In the genomic region with DNA sequence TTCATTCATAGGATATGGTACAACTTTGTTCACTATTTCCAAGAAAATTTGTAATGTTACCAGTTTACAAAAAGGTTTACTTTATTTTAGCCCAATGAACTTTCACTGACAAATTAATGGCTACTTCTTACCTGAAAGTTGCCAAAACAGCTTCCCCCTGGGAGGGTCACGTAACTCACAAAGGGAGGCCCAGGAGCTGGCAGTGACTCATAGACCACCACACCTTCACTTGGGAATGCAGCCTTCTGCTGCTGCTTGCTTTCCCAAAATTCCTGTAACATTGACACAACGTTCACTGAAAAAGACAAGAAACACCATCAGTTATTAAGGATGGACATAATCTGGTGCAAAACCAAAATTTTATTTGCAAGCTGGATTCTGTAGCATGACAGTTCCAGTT, we compare ENCODE assay signal across 20 cellular contexts. TPM values are rescaled to one million over a fixed set of nuclear protein-coding genes. Genes with fewer than 3 reads are reported as not detected.
DNase-seq lines count a peak whose midpoint lies in the region; ATAC-seq, FAIRE-seq and TF ChIP-seq lines count a peak whose summit lies in the region.
"Had no signal": no experiment of that assay in that cellular context is flagged by ENCODE, and none has a peak within 500 bp of the region (broad histone marks: within the 10 kb centered on the region; RNA-seq: fewer than 3 reads in every experiment).

No MANE protein-coding gene starts in this region.

- TF ChIP-seq POLR2A in HCT116 (IDR thresholded peaks at IDR 0.05; ENCODE audit: borderline replicate concordance, extremely low read depth, insufficient read depth, insufficient read length), result no peak

- FAIRE-seq in small intestine (lab: Jason Lieb, UNC), result no peak
- FAIRE-seq: A204.1, HTR-8/SVneo had no signal

- ATAC-seq in HCT116 (no peak), HG02870 (IDR thresholded peaks at IDR 0.05; ENCODE audit: unreplicated experiment) (no peak)

- intact Hi-C loops in HCT116 (cut with micrococcal nuclease), result no loop called here

- RAD21 ChIA-PET in HCT116 (lab: Charles Lee; ENCODE audit: low non-redundant PET in 1 of 2, low total read pairs in 2 of 2, uncharacterized antibody in 2 of 2, unreplicated experiment in 2 of 2), result no interaction called here

- no peaks in the 10 kb centered on the region for H3K79me2 ChIP-seq in HCT116 (ENCODE audit: insufficient read depth, low read length)

- H3K9me2 ChIP-seq in HCT116 (ENCODE audit: insufficient read depth), result no peaks in the 10 kb centered on the region
- H3K9me2 ChIP-seq: SK-N-SH had no signal

- H2AFZ ChIP-seq in HCT116 (ENCODE audit: low read depth, low read length, poor library complexity, severe bottlenecking), result no peak overlapping the region

- no peak overlapping the region for H3K9ac ChIP-seq in HCT116 (ENCODE audit: low read length)
- H3K9ac ChIP-seq: SK-N-SH had no signal

- H3K4me3 ChIP-seq in HCT116 (replicated peaks in 1 of 2; ENCODE audit: low read depth in 1 of 2, low read length in 2 of 2) (no peak overlapping the region), epithelial cell of esophagus (ENCODE audit: low read length) (no peak overlapping the region), small intestine (ENCODE audit: low read depth in 1 of 2, low read length in 2 of 2) (no peak overlapping the region)

- H3K9me3 ChIP-seq in HCT116 (ENCODE audit: control insufficient read depth in 1 of 2, insufficient read depth in 1 of 2, low read depth in 1 of 2, low read length in 2 of 2) (no peaks in the 10 kb centered on the region), small intestine (ENCODE audit: control insufficient read depth, low read depth) (no peaks in the 10 kb centered on the region)
- H3K9me3 ChIP-seq: SK-N-SH had no signal

- POLR2A ChIA-PET in HCT116 (lab: Charles Lee), result no interaction called here
- POLR2A ChIA-PET in RWPE1 (lab: Yijun Ruan, JAX; ENCODE audit: low non-redundant PET), result no interaction called here

- H3K4me2 ChIP-seq in HCT116 (ENCODE audit: low read length), result peak overlapping the region; percentile 30; the same call in 1 of the 2 replicates
- H3K4me2 ChIP-seq: SK-N-SH had no signal

- CTCF ChIA-PET in HCT116 (lab: Charles Lee) (no interaction called here), RWPE1 (lab: Yijun Ruan, JAX) (no interaction called here)

- H3K4me1 ChIP-seq in HCT116 (ENCODE audit: control insufficient read depth in 1 of 2, insufficient read depth in 2 of 2, low read length in 2 of 2) (peaks cover 0 to 5% of the 10 kb centered on the region in 2 experiments; a peak in 2 of 4 replicates), small intestine (ENCODE audit: control insufficient read depth in 2 of 2, insufficient read depth in 1 of 2, low read depth in 1 of 2, low read length in 1 of 2) (no peaks in the 10 kb centered on the region)

- 82 to 89% (median 83%) methylated on average over 2 of the region's 2 CpGs for WGBS in small intestine, 3 donors

- no TSS peak for BruUV-seq in HCT116 (replicated peaks; lab: Mats Ljungman, UMichigan)

- no peak for DNase-seq in HCT116 (ENCODE audit: low read depth, low spot score)
- peak; percentile 80 for DNase-seq in RWPE1 (ENCODE audit: low spot score)
- peak; percentile 72 for DNase-seq in epithelial cell of esophagus (ENCODE audit: low read depth)
- peak; percentile 46 for DNase-seq in kidney tubule cell (ENCODE audit: low spot score)
- DNase-seq in activated CD4-positive, CD25-positive, alpha-beta regulatory T cell treated with anti-CD3 and anti-CD28 coated beads, Interleukin-2, amount 50 U/mL, for 72 hours, result no peak
- DNase-seq in small intestine, result no peak
- no peak for DNase-seq in NCI-H1417 treated with DMSO at 0.1 percent for 48 hours (lab: John Stamatoyannopoulos, UW)
- DNase-seq: DMS79, H7, KG1, NCI-H1105, NCI-H2029 treated with DMSO at 0.1 percent for 48 hours, NCI-H2171, NCI-H345, SHP77 had no signal

- TF ChIP-seq CTCF in HCT116 (IDR thresholded peaks at IDR 0.05 in 2 of 3, conservative IDR thresholded peaks at IDR 0.05 in 1 of 3; ENCODE audit: borderline replicate concordance in 1 of 3, insufficient read depth in 1 of 3, low read depth in 2 of 3, low read length in 2 of 3) (no peak), RWPE1 (conservative IDR thresholded peaks at IDR 0.05; ENCODE audit: low read depth) (no peak), epithelial cell of esophagus (IDR thresholded peaks at IDR 0.05; ENCODE audit: insufficient read depth, low read depth, low read length, missing control alignments) (no peak)

- H3K27ac ChIP-seq in HCT116 (ENCODE audit: low read depth, low read length) (no peak overlapping the region), RWPE1 (no peak overlapping the region), small intestine (ENCODE audit: low read depth in 1 of 2, low read length in 1 of 2) (no peak overlapping the region)
- H3K27ac ChIP-seq: C4-2B had no signal

- H4K20me1 ChIP-seq in HCT116 (ENCODE audit: insufficient read depth), result no peaks in the 10 kb centered on the region

- H3K36me3 ChIP-seq in HCT116 (ENCODE audit: control insufficient read depth in 1 of 2, insufficient read depth in 2 of 2, low read length in 2 of 2) (no peaks in the 10 kb centered on the region), small intestine (ENCODE audit: control insufficient read depth in 2 of 2, insufficient read depth in 2 of 2, low read length in 2 of 2) (no peaks in the 10 kb centered on the region)

- H3K27me3 ChIP-seq in HCT116 (ENCODE audit: insufficient read depth, low read length) (no peaks in the 10 kb centered on the region), small intestine (ENCODE audit: control insufficient read depth in 2 of 2, insufficient read depth in 2 of 2, low read length in 2 of 2) (peaks cover 0 to 4% of the 10 kb centered on the region in 2 donors)

- TF ChIP-seq RAD21 in HCT116 (IDR thresholded peaks at IDR 0.05; ENCODE audit: low read depth), result no peak

TF ChIP-seq in HCT116, 20 proteins besides CTCF, POLR2A, EP300 and RAD21:
- TF ChIP-seq YY1 (IDR thresholded peaks at IDR 0.05; ENCODE audit: extremely low read depth, insufficient replicate concordance, low read depth, low read length) (no peak), MAX (IDR thresholded peaks at IDR 0.05) (no peak), FOSL1 (IDR thresholded peaks at IDR 0.05; ENCODE audit: low read depth) (no peak), EZH2phosphoT487 (IDR thresholded peaks at IDR 0.05; ENCODE audit: borderline replicate concordance) (no peak), SP1 (IDR thresholded peaks at IDR 0.05; ENCODE audit: low read depth) (no peak), ZBTB33 (IDR thresholded peaks at IDR 0.05; ENCODE audit: extremely low read depth, insufficient replicate concordance, low read length) (no peak), SIN3A (IDR thresholded peaks at IDR 0.05; ENCODE audit: low read depth) (no peak), ATF3 (IDR thresholded peaks at IDR 0.05) (no peak), CEBPB (IDR thresholded peaks at IDR 0.05; ENCODE audit: low read depth) (no peak), JUND (IDR thresholded peaks at IDR 0.05) (no peak)

RNA-seq across cellular contexts. Expression of gene LIX1, which starts 18.1 kb away (rescaled TPM):
- total RNA-seq in HCT116 (2021; ENCODE audit: unreplicated experiment), result not detected
- 0.01 TPM in 1 of 2 replicates, not detected in the other for polyA plus RNA-seq in HCT116 (2012)
- polyA plus RNA-seq in small intestine, result under 1 TPM in 1 of 3 donors, not detected in 2; 0.85 TPM
- polyA plus RNA-seq: SK-N-SH had no signal

RNA-seq across cellular contexts. Expression of gene RIOK2, which starts 58.7 kb away (rescaled TPM):
- total RNA-seq in HCT116 (2021; ENCODE audit: unreplicated experiment), result 27.1 TPM
- polyA plus RNA-seq in HCT116 (2012), result 11.0 and 15.2 TPM in 2 replicates
- polyA plus RNA-seq in small intestine, result 10 to 100 TPM in 1 of 3 donors, 1 to 10 TPM in 2; 6.9 to 19.2 (median 7.7) TPM

Comparison
In these comparisons a context has a peak if more than half of its experiments do, and no peak if none do; other contexts are left out.
1. DNase-seq: peak in RWPE1 (single experiment), epithelial cell of esophagus (single experiment) and kidney tubule cell (single experiment); none in HCT116 (single experiment), activated CD4-positive, CD25-positive, alpha-beta regulatory T cell treated with anti-CD3 and anti-CD28 coated beads, Interleukin-2, amount 50 U/mL, for 72 hours (single experiment), small intestine (single experiment) and NCI-H1417 treated with DMSO at 0.1 percent for 48 hours (single experiment).